Comparison of ENCODE assay signal across 1 cellular context in the genomic region with DNA sequence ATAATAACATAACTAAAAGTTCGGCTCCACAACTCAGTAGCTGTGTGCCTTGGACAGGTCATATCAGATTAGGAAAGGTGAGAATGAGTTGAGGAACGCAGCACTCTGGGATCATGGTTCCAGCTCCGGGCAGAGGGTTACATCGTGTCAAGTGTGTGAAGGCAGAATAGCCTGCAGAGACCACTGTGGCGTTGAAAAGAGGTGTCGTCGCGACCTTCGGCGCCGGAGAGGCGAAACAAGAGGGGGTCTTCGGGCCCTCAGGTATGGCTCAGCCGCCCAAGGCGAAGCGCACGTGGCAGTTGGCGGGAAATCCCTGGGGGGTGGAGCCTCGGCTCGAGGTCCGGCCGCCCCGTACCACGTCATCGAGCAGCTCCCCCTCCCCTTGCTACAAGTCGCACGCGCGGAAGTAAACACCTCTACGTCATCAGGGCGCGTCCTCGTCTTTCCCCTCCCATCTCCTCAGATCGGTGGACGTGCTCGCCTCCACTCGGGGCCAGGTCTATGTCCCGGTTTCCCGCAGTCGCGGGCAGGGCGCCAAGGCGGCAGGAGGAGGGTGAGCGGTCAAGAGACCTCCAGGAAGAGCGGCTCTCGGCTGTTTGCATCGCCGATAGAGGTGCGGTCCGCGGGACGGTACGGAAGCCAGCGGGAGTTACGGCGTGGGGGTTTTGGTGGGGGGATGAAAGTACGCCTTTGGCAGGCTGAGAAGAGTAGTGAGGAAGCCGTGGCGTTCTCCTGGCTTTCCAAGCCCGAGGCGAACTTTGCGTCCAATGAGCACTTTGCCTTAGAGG.
TF ChIP-seq lines count a peak whose summit lies in the region.

A gene with protein sequence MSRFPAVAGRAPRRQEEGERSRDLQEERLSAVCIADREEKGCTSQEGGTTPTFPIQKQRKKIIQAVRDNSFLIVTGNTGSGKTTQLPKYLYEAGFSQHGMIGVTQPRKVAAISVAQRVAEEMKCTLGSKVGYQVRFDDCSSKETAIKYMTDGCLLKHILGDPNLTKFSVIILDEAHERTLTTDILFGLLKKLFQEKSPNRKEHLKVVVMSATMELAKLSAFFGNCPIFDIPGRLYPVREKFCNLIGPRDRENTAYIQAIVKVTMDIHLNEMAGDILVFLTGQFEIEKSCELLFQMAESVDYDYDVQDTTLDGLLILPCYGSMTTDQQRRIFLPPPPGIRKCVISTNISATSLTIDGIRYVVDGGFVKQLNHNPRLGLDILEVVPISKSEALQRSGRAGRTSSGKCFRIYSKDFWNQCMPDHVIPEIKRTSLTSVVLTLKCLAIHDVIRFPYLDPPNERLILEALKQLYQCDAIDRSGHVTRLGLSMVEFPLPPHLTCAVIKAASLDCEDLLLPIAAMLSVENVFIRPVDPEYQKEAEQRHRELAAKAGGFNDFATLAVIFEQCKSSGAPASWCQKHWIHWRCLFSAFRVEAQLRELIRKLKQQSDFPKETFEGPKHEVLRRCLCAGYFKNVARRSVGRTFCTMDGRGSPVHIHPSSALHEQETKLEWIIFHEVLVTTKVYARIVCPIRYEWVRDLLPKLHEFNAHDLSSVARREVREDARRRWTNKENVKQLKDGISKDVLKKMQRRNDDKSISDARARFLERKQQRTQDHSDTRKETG (plus strand): TSS at position 440 of the 788 bp plus-strand sequence. CDS start 62 bp downstream, at position 502.

TF ChIP-seq in K562, 482 proteins besides CTCF, POLR2A, EP300 and RAD21 (continued from another document and continues in another):
- TF ChIP-seq, protein P1, sequence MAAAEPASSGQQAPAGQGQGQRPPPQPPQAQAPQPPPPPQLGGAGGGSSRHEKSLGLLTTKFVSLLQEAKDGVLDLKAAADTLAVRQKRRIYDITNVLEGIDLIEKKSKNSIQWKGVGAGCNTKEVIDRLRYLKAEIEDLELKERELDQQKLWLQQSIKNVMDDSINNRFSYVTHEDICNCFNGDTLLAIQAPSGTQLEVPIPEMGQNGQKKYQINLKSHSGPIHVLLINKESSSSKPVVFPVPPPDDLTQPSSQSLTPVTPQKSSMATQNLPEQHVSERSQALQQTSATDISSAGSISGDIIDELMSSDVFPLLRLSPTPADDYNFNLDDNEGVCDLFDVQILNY (CRISPR knock-in tag; IDR thresholded peaks at IDR 0.05): peak; percentile 100
- TF ChIP-seq CHD1 (IDR thresholded peaks at IDR 0.05; ENCODE audit: low read length) (no peak), SAP30 (IDR thresholded peaks at IDR 0.05; ENCODE audit: borderline replicate concordance, insufficient read depth, low read depth, low read length, poor library complexity, severe bottlenecking) (peak; percentile 66), CBFA2T2 (conservative IDR thresholded peaks at IDR 0.05) (0 out of 2 replicates have a peak, but pooled peaks have one; percentile 7), PHF20 (IDR thresholded peaks at IDR 0.05; ENCODE audit: partially characterized antibody) (peak; percentile 96), ZNF830 (CRISPR knock-in tag; IDR thresholded peaks at IDR 0.05) (0 out of 2 replicates have a peak, but pooled peaks have one; percentile 22), ZBTB17 (CRISPR knock-in tag; IDR thresholded peaks at IDR 0.05) (peak; percentile 91), PHTF2 (CRISPR knock-in tag; IDR thresholded peaks at IDR 0.05) (no peak), ZNF124 (CRISPR knock-in tag; IDR thresholded peaks at IDR 0.05) (peak; percentile 39; the same call in 1 of the 2 replicates), NR4A1 (CRISPR knock-in tag; IDR thresholded peaks at IDR 0.05) (peak; percentile 93; the same call in 1 of the 2 replicates), NR4A1 (tag; IDR thresholded peaks at IDR 0.05) (peak; percentile 99), JUN (IDR thresholded peaks at IDR 0.05; ENCODE audit: borderline replicate concordance, low read depth, low read length) (peak; percentile 91; the same call in 1 of the 2 replicates), JUN (CRISPR knock-in tag; IDR thresholded peaks at IDR 0.05; ENCODE audit: borderline replicate concordance) (peak; percentile 98), EZH2 (IDR thresholded peaks at IDR 0.05; ENCODE audit: borderline replicate concordance, low read depth, low read length) (no peak), RBBP5 (IDR thresholded peaks at IDR 0.05; ENCODE audit: borderline replicate concordance, insufficient read depth, low read length, poor library complexity, severe bottlenecking) (peak; percentile 97), GABPB1 (CRISPR knock-in tag; IDR thresholded peaks at IDR 0.05) (peak; percentile 87), ZNF644 (tag; IDR thresholded peaks at IDR 0.05; ENCODE audit: low read depth) (peak; percentile 68; the same call in 1 of the 2 replicates), ZNF589 (CRISPR knock-in tag; IDR thresholded peaks at IDR 0.05; ENCODE audit: low read depth) (peak; percentile 98), RAD51 (IDR thresholded peaks at IDR 0.05; ENCODE audit: borderline replicate concordance, low read depth) (peak; percentile 58; the same call in 1 of the 2 replicates), ZNF408 (CRISPR knock-in tag; IDR thresholded peaks at IDR 0.05; ENCODE audit: low read depth) (no peak), KLF13 (tag; IDR thresholded peaks at IDR 0.05; ENCODE audit: borderline replicate concordance, low read depth) (peak; percentile 92), ZNF436 (CRISPR knock-in tag; IDR thresholded peaks at IDR 0.05) (no peak), RBM39 (optimal IDR thresholded peaks at IDR 0.05; ENCODE audit: low read depth, low read length) (no peak), ETS2 (tag; IDR thresholded peaks at IDR 0.05; ENCODE audit: borderline replicate concordance, poor library complexity, severe bottlenecking) (peak; percentile 89), ZNF324 (CRISPR knock-in tag; IDR thresholded peaks at IDR 0.05) (peak; percentile 57; the same call in 1 of the 2 replicates), NFXL1 (CRISPR knock-in tag; IDR thresholded peaks at IDR 0.05) (peak; percentile 87), TCFL5 (CRISPR knock-in tag; conservative IDR thresholded peaks at IDR 0.05) (0 out of 2 replicates have a peak, but pooled peaks have one; percentile 57)
- TF ChIP-seq, protein P2, sequence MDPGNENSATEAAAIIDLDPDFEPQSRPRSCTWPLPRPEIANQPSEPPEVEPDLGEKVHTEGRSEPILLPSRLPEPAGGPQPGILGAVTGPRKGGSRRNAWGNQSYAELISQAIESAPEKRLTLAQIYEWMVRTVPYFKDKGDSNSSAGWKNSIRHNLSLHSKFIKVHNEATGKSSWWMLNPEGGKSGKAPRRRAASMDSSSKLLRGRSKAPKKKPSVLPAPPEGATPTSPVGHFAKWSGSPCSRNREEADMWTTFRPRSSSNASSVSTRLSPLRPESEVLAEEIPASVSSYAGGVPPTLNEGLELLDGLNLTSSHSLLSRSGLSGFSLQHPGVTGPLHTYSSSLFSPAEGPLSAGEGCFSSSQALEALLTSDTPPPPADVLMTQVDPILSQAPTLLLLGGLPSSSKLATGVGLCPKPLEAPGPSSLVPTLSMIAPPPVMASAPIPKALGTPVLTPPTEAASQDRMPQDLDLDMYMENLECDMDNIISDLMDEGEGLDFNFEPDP (CRISPR knock-in tag; IDR thresholded peaks at IDR 0.05): peak; percentile 94
- TF ChIP-seq, protein P3, sequence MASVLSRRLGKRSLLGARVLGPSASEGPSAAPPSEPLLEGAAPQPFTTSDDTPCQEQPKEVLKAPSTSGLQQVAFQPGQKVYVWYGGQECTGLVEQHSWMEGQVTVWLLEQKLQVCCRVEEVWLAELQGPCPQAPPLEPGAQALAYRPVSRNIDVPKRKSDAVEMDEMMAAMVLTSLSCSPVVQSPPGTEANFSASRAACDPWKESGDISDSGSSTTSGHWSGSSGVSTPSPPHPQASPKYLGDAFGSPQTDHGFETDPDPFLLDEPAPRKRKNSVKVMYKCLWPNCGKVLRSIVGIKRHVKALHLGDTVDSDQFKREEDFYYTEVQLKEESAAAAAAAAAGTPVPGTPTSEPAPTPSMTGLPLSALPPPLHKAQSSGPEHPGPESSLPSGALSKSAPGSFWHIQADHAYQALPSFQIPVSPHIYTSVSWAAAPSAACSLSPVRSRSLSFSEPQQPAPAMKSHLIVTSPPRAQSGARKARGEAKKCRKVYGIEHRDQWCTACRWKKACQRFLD (CRISPR knock-in tag; IDR thresholded peaks at IDR 0.05): peak; percentile 97
- TF ChIP-seq, protein P4, sequence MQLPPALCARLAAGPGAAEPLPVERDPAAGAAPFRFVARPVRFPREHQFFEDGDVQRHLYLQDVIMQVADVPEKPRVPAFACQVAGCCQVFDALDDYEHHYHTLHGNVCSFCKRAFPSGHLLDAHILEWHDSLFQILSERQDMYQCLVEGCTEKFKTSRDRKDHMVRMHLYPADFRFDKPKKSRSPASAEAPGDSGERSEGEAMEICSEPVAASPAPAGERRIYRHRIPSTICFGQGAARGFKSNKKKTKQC (CRISPR knock-in tag; IDR thresholded peaks at IDR 0.05): peak; percentile 99
- TF ChIP-seq, protein P5, sequence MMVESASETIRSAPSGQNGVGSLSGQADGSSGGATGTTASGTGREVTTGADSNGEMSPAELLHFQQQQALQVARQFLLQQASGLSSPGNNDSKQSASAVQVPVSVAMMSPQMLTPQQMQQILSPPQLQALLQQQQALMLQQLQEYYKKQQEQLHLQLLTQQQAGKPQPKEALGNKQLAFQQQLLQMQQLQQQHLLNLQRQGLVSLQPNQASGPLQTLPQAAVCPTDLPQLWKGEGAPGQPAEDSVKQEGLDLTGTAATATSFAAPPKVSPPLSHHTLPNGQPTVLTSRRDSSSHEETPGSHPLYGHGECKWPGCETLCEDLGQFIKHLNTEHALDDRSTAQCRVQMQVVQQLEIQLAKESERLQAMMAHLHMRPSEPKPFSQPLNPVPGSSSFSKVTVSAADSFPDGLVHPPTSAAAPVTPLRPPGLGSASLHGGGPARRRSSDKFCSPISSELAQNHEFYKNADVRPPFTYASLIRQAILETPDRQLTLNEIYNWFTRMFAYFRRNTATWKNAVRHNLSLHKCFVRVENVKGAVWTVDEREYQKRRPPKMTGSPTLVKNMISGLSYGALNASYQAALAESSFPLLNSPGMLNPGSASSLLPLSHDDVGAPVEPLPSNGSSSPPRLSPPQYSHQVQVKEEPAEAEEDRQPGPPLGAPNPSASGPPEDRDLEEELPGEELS (CRISPR knock-in tag; IDR thresholded peaks at IDR 0.05; ENCODE audit: borderline replicate concordance): peak; percentile 98
- TF ChIP-seq, protein P6, sequence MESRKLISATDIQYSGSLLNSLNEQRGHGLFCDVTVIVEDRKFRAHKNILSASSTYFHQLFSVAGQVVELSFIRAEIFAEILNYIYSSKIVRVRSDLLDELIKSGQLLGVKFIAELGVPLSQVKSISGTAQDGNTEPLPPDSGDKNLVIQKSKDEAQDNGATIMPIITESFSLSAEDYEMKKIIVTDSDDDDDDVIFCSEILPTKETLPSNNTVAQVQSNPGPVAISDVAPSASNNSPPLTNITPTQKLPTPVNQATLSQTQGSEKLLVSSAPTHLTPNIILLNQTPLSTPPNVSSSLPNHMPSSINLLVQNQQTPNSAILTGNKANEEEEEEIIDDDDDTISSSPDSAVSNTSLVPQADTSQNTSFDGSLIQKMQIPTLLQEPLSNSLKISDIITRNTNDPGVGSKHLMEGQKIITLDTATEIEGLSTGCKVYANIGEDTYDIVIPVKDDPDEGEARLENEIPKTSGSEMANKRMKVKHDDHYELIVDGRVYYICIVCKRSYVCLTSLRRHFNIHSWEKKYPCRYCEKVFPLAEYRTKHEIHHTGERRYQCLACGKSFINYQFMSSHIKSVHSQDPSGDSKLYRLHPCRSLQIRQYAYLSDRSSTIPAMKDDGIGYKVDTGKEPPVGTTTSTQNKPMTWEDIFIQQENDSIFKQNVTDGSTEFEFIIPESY (CRISPR knock-in tag; IDR thresholded peaks at IDR 0.05): peak; percentile 97
- TF ChIP-seq, protein P7, sequence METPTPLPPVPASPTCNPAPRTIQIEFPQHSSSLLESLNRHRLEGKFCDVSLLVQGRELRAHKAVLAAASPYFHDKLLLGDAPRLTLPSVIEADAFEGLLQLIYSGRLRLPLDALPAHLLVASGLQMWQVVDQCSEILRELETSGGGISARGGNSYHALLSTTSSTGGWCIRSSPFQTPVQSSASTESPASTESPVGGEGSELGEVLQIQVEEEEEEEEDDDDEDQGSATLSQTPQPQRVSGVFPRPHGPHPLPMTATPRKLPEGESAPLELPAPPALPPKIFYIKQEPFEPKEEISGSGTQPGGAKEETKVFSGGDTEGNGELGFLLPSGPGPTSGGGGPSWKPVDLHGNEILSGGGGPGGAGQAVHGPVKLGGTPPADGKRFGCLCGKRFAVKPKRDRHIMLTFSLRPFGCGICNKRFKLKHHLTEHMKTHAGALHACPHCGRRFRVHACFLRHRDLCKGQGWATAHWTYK (CRISPR knock-in tag; IDR thresholded peaks at IDR 0.05): peak; percentile 96
- TF ChIP-seq, protein P8, sequence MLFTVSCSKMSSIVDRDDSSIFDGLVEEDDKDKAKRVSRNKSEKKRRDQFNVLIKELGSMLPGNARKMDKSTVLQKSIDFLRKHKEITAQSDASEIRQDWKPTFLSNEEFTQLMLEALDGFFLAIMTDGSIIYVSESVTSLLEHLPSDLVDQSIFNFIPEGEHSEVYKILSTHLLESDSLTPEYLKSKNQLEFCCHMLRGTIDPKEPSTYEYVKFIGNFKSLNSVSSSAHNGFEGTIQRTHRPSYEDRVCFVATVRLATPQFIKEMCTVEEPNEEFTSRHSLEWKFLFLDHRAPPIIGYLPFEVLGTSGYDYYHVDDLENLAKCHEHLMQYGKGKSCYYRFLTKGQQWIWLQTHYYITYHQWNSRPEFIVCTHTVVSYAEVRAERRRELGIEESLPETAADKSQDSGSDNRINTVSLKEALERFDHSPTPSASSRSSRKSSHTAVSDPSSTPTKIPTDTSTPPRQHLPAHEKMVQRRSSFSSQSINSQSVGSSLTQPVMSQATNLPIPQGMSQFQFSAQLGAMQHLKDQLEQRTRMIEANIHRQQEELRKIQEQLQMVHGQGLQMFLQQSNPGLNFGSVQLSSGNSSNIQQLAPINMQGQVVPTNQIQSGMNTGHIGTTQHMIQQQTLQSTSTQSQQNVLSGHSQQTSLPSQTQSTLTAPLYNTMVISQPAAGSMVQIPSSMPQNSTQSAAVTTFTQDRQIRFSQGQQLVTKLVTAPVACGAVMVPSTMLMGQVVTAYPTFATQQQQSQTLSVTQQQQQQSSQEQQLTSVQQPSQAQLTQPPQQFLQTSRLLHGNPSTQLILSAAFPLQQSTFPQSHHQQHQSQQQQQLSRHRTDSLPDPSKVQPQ (CRISPR knock-in tag; IDR thresholded peaks at IDR 0.05; ENCODE audit: borderline replicate concordance): no peak
- TF ChIP-seq, protein P9, sequence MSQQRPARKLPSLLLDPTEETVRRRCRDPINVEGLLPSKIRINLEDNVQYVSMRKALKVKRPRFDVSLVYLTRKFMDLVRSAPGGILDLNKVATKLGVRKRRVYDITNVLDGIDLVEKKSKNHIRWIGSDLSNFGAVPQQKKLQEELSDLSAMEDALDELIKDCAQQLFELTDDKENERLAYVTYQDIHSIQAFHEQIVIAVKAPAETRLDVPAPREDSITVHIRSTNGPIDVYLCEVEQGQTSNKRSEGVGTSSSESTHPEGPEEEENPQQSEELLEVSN (IDR thresholded peaks at IDR 0.05; ENCODE audit: borderline replicate concordance in 1 of 2, extremely low read depth in 1 of 2, insufficient read depth in 1 of 2, insufficient read length in 1 of 2, low read depth in 1 of 2, low read length in 1 of 2, poor library complexity in 1 of 2, severe bottlenecking in 1 of 2): peak; percentile 100
